ENCODE assay signal across 2 cellular contexts in genomic region chr1:230420372-230420771, GRCh38. TPM values are rescaled to one million over a fixed set of nuclear protein-coding genes. Genes with fewer than 3 reads are reported as not detected.
"Had no signal": no experiment of that assay in that cellular context is flagged by ENCODE, and none has a peak within 500 bp of the region (broad histone marks: within the 10 kb centered on the region; RNA-seq: fewer than 3 reads in every experiment).

No MANE protein-coding gene starts in this region.

RNA-seq across cellular contexts. Expression of gene PGBD5, which starts 5.8 kb away (rescaled TPM):
- total RNA-seq: OCI-LY7, PC-9 had no signal
